In the genomic region with DNA sequence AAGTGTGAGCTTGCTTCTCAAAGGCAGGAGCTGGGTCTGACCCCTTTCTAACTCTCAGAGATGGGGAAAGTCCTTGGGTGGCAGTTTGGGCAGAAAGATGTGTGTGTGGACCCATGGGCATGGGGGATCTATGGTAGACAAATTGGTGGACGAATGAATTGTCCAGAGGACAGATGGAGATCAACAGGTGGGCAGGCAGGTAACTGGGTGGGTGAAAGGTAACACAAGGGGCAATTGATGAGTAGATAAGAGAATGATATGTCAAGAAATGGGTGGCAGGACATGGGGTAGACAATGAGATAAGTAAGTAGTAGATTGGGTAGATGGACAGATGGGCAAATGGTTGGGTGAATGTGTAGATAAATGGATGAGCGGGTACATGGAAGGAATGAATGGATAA, we compare ENCODE assay signal across 21 cellular contexts. TPM values are rescaled to one million over a fixed set of nuclear protein-coding genes. Genes with fewer than 3 reads are reported as not detected.
DNase-seq lines count a peak whose midpoint lies in the region; ATAC-seq and TF ChIP-seq lines count a peak whose summit lies in the region.
"Had no signal": no experiment of that assay in that cellular context is flagged by ENCODE, and none has a peak within 500 bp of the region (broad histone marks: within the 10 kb centered on the region; RNA-seq: fewer than 3 reads in every experiment).

No MANE protein-coding gene starts in this region.

- CTCF ChIA-PET in HEK293 (lab: Yijun Ruan, JAX), result no interaction called here
- CTCF ChIA-PET in activated CD8-positive, alpha-beta T cell treated with anti-CD3 and anti-CD28 coated beads for 36 hours (lab: Charles Lee), result interaction anchor here (3.2 kb wide), 1 partner anchor 11 kb away, joined by 7 read pairs; no protein-coding TSS in a partner anchor

- DNase-seq in activated naive CD4-positive, alpha-beta T cell treated with anti-CD3 and anti-CD28 coated beads, Interleukin-2, amount 50 U/mL, for 72 hours (ENCODE audit: low spot score in 2 of 2), result no peak
- no peak for DNase-seq in activated CD8-positive, alpha-beta T cell treated with anti-CD3 and anti-CD28 coated beads for 36 hours
- DNase-seq in endothelial cell (ENCODE audit: low spot score) (no peak), GM03348 (ENCODE audit: low spot score) (no peak), DMS153 (lab: John Stamatoyannopoulos, UW) (no peak), GM13977 (ENCODE audit: low spot score) (no peak)
- DNase-seq: CD4-positive, CD25-positive, alpha-beta regulatory T cell; CD8-positive, alpha-beta memory T cell; DMS 273 treated with DMSO at 0.1 percent for 48 hours; DMS53; DMS79 treated with DMSO at 0.1 percent for 48 hours; GF-D8; H9; HFFc6 had no signal

- ATAC-seq in activated naive CD4-positive, alpha-beta T cell treated with anti-CD3 and anti-CD28 coated beads, Interleukin-2, amount 50 U/mL, for 72 hours, result no peak
- no peak for ATAC-seq in activated CD8-positive, alpha-beta T cell treated with anti-CD3 and anti-CD28 coated beads for 36 hours
- ATAC-seq: GM23338, HCT116 had no signal

- TF ChIP-seq CTCF in HEK293 (tag by site-specific recombination; IDR thresholded peaks at IDR 0.05) (no peak), endothelial cell (IDR thresholded peaks at IDR 0.05; ENCODE audit: unreplicated experiment) (no peak), GM13977 (IDR thresholded peaks at IDR 0.05; ENCODE audit: extremely low read depth, insufficient read depth, missing control alignments) (no peak)
- TF ChIP-seq CTCF in activated CD8-positive, alpha-beta T cell treated with anti-CD3 and anti-CD28 coated beads for 36 hours (IDR thresholded peaks at IDR 0.05), result no peak

- no peaks in the 10 kb centered on the region for H3K27me3 Mint-ChIP-seq in activated naive CD4-positive, alpha-beta T cell treated with anti-CD3 and anti-CD28 coated beads, Interleukin-2, amount 50 U/mL, for 24 hours
- no peaks in the 10 kb centered on the region for H3K27me3 Mint-ChIP-seq in activated CD8-positive, alpha-beta T cell treated with anti-CD3 and anti-CD28 coated beads for 36 hours
- H3K27me3 Mint-ChIP-seq in endothelial cell (ENCODE audit: unreplicated experiment), result peaks cover 8% of the 10 kb centered on the region
- H3K27me3 Mint-ChIP-seq: B cell had no signal

- H3K9me3 ChIP-seq in HEK293 (ENCODE audit: control insufficient read depth, insufficient read depth, low read depth, low read length), result no peaks in the 10 kb centered on the region
- H3K9me3 ChIP-seq: BLaER1 had no signal

- peaks cover 5% of the 10 kb centered on the region; the same call in 1 of the 2 replicates for H3K4me1 ChIP-seq in HEK293 (ENCODE audit: control insufficient read depth, insufficient read depth, low read length)

- POLR2A ChIA-PET in HEK293 (lab: Yijun Ruan, JAX), result no interaction called here
- POLR2A ChIA-PET in activated CD8-positive, alpha-beta T cell treated with anti-CD3 and anti-CD28 coated beads for 36 hours (lab: Charles Lee), result no interaction called here

- intact Hi-C loops in activated CD8-positive, alpha-beta T cell treated with anti-CD3 and anti-CD28 coated beads for 36 hours (cut with micrococcal nuclease), result loop anchor here (5.0 kb wide), 1 partner anchor 68 kb away; the partner anchor contains the start of gene TFE3

- H3K4me3 Mint-ChIP-seq in activated naive CD4-positive, alpha-beta T cell treated with anti-CD3 and anti-CD28 coated beads, Interleukin-2, amount 50 U/mL, for 24 hours, result no peak overlapping the region
- H3K4me3 Mint-ChIP-seq in activated CD8-positive, alpha-beta T cell treated with anti-CD3 and anti-CD28 coated beads for 36 hours, result no peak overlapping the region
- peak overlapping the region; percentile 48 for H3K4me3 Mint-ChIP-seq in endothelial cell (ENCODE audit: unreplicated experiment)
- H3K4me3 Mint-ChIP-seq: B cell; CD8-positive, alpha-beta memory T cell; GM23338; H9; HFFc6 had no signal

- peaks cover 6% of the 10 kb centered on the region for H3K36me3 Mint-ChIP-seq in activated naive CD4-positive, alpha-beta T cell treated with anti-CD3 and anti-CD28 coated beads, Interleukin-2, amount 50 U/mL, for 24 hours
- H3K36me3 Mint-ChIP-seq in activated naive CD4-positive, alpha-beta T cell treated with anti-CD3 and anti-CD28 coated beads, Interleukin-2, amount 50 U/mL, for 72 hours, result peaks cover 0 to 8% of the 10 kb centered on the region in 2 donors
- H3K36me3 Mint-ChIP-seq in activated CD8-positive, alpha-beta T cell treated with anti-CD3 and anti-CD28 coated beads for 36 hours (ENCODE audit: low read depth), result peaks cover 26% of the 10 kb centered on the region
- H3K36me3 Mint-ChIP-seq in endothelial cell (ENCODE audit: low read depth, unreplicated experiment), result peaks cover 26% of the 10 kb centered on the region

- no peak overlapping the region for H3K27ac ChIP-seq in HEK293 (ENCODE audit: extremely low read depth, low read depth, low read length)
- H3K27ac ChIP-seq: BLaER1, C4-2B had no signal

- H3K27ac Mint-ChIP-seq in activated naive CD4-positive, alpha-beta T cell treated with anti-CD3 and anti-CD28 coated beads, Interleukin-2, amount 50 U/mL, for 24 hours, result peak overlapping the region; percentile 4
- peak overlapping the region in 1 of 2 donors; percentile 76 for H3K27ac Mint-ChIP-seq in activated naive CD4-positive, alpha-beta T cell treated with anti-CD3 and anti-CD28 coated beads, Interleukin-2, amount 50 U/mL, for 72 hours
- peak overlapping the region; percentile 21 for H3K27ac Mint-ChIP-seq in activated CD8-positive, alpha-beta T cell treated with anti-CD3 and anti-CD28 coated beads for 36 hours
- H3K27ac Mint-ChIP-seq in endothelial cell (ENCODE audit: unreplicated experiment), result peak overlapping the region; percentile 83
- H3K27ac Mint-ChIP-seq: B cell, GM23338, H9, HFFc6 had no signal

- H3K4me3 ChIP-seq in HEK293 (ENCODE audit: low read depth, low read length), result no peak overlapping the region
- H3K4me3 ChIP-seq: BLaER1, GM23338 had no signal

- peaks cover 14 to 35% of the 10 kb centered on the region in 2 experiments; a peak in 2 of 3 replicates for H3K36me3 ChIP-seq in HEK293 (ENCODE audit: control insufficient read depth in 2 of 2, insufficient read depth in 1 of 2, low read length in 2 of 2)

- no peaks in the 10 kb centered on the region for H3K9me3 Mint-ChIP-seq in activated naive CD4-positive, alpha-beta T cell treated with anti-CD3 and anti-CD28 coated beads, Interleukin-2, amount 50 U/mL, for 24 hours
- H3K9me3 Mint-ChIP-seq in activated naive CD4-positive, alpha-beta T cell treated with anti-CD3 and anti-CD28 coated beads, Interleukin-2, amount 50 U/mL, for 72 hours, result no peaks in the 10 kb centered on the region
- H3K9me3 Mint-ChIP-seq in activated CD8-positive, alpha-beta T cell treated with anti-CD3 and anti-CD28 coated beads for 36 hours, result no peaks in the 10 kb centered on the region
- H3K9me3 Mint-ChIP-seq in endothelial cell (ENCODE audit: unreplicated experiment), result no peaks in the 10 kb centered on the region
- H3K9me3 Mint-ChIP-seq: CD8-positive, alpha-beta memory T cell; GM23338; HFFc6 had no signal

- H3K4me1 Mint-ChIP-seq in activated naive CD4-positive, alpha-beta T cell treated with anti-CD3 and anti-CD28 coated beads, Interleukin-2, amount 50 U/mL, for 24 hours, result peaks cover 12% of the 10 kb centered on the region
- H3K4me1 Mint-ChIP-seq in activated CD8-positive, alpha-beta T cell treated with anti-CD3 and anti-CD28 coated beads for 36 hours (ENCODE audit: low read depth), result peaks cover 18% of the 10 kb centered on the region
- peaks cover 5% of the 10 kb centered on the region for H3K4me1 Mint-ChIP-seq in endothelial cell (ENCODE audit: unreplicated experiment)

- in situ Hi-C loops in GM13977 (cut with MboI; ENCODE audit: low pct_unique_long_range_greater_than_20kb, low sequenced_read_pairs, unreplicated experiment), result no loop called here

TF ChIP-seq in HEK293, 187 proteins besides CTCF, POLR2A, EP300 and RAD21 (continues in another document):
- TF ChIP-seq REPIN1 (tag by site-specific recombination; IDR thresholded peaks at IDR 0.05; ENCODE audit: low read depth) (no peak), SCRT1 (tag by site-specific recombination; IDR thresholded peaks at IDR 0.05; ENCODE audit: borderline replicate concordance) (peak; percentile 99), ZNF214 (tag by site-specific recombination; IDR thresholded peaks at IDR 0.05; ENCODE audit: borderline replicate concordance) (no peak)

RNA-seq across cellular contexts. Expression of gene KCND1, which starts 2.9 kb away (rescaled TPM):
- 10 to 100 TPM in 1 of 2 donors, 1 to 10 TPM in 1; 4.9 to 15.5 TPM for total RNA-seq in activated naive CD4-positive, alpha-beta T cell treated with anti-CD3 and anti-CD28 coated beads, Interleukin-2, amount 50 U/mL, for 72 hours
- total RNA-seq in activated CD8-positive, alpha-beta T cell treated with anti-CD3 and anti-CD28 coated beads for 36 hours, result 1 to 10 TPM; 2.5 to 2.6 TPM
- total RNA-seq in endothelial cell (ENCODE audit: unreplicated experiment), result 6.0 TPM

RNA-seq across cellular contexts. Expression of gene OTUD5, which starts 17.2 kb away (rescaled TPM):
- 10 to 100 TPM; 76.8 to 82.4 TPM for total RNA-seq in activated naive CD4-positive, alpha-beta T cell treated with anti-CD3 and anti-CD28 coated beads, Interleukin-2, amount 50 U/mL, for 72 hours
- 10 to 100 TPM; 50.6 to 51.5 TPM for total RNA-seq in activated CD8-positive, alpha-beta T cell treated with anti-CD3 and anti-CD28 coated beads for 36 hours
- total RNA-seq in endothelial cell (ENCODE audit: unreplicated experiment), result 48.8 TPM

RNA-seq across cellular contexts. Expression of gene GRIPAP1, which starts 27.5 kb away (rescaled TPM):
- total RNA-seq in activated naive CD4-positive, alpha-beta T cell treated with anti-CD3 and anti-CD28 coated beads, Interleukin-2, amount 50 U/mL, for 72 hours, result 100 to 1,000 TPM in 1 of 2 donors, 10 to 100 TPM in 1; 92.3 to 140 TPM
- total RNA-seq in activated CD8-positive, alpha-beta T cell treated with anti-CD3 and anti-CD28 coated beads for 36 hours, result 10 to 100 TPM; 64.3 to 67.7 TPM
- 63.6 TPM for total RNA-seq in endothelial cell (ENCODE audit: unreplicated experiment)

RNA-seq across cellular contexts. Expression of gene PIM2, which starts 55.8 kb away (rescaled TPM):
- total RNA-seq in activated naive CD4-positive, alpha-beta T cell treated with anti-CD3 and anti-CD28 coated beads, Interleukin-2, amount 50 U/mL, for 72 hours, result 100 to 1,000 TPM; 264 to 357 TPM
- total RNA-seq in activated CD8-positive, alpha-beta T cell treated with anti-CD3 and anti-CD28 coated beads for 36 hours, result 100 to 1,000 TPM; 169 to 177 TPM
- total RNA-seq in endothelial cell (ENCODE audit: unreplicated experiment), result 7.0 TPM
